ENCODE assay signal across 8 cellular contexts in genomic region chr19:37370880-37371661, GRCh38. TPM values are rescaled to one million over a fixed set of nuclear protein-coding genes. Genes with fewer than 3 reads are reported as not detected.
DNase-seq lines count a peak whose midpoint lies in the region; ATAC-seq and TF ChIP-seq lines count a peak whose summit lies in the region.

Gene ZNF527, plus strand, starts transcription at chr19:37371099. Its CDS starts 3,100 bp downstream, at chr19:37374199.

- peaks cover 0 to 27% (median 24%) of the 10 kb centered on the region in 6 donors for H3K36me3 ChIP-seq in spleen

- intact Hi-C loops in spleen (cut with DNase I; ENCODE audit: low total_unique reads): no loop called here

- H3K9me3 ChIP-seq in spleen: peaks cover 0 to 56% (median 40%) of the 10 kb centered on the region in 8 donors

- peak within 1 kb of the TSS; percentile 84 for H3K4me3 ChIP-seq in AG09309 (ENCODE audit: control insufficient read depth, low read depth, low read length)
- H3K4me3 ChIP-seq in spleen: peak within 1 kb of the TSS; percentile 40 to 85 (median 60)

- peaks cover 7 to 22% (median 17%) of the 10 kb centered on the region in 6 donors for H3K4me1 ChIP-seq in spleen

- TF ChIP-seq CTCF in AG09309 (IDR thresholded peaks at IDR 0.05; ENCODE audit: control insufficient read depth, insufficient read depth, low read depth, low read length, missing control alignments) (no peak), spleen (IDR thresholded peaks at IDR 0.05 in 8 of 11, conservative IDR thresholded peaks at IDR 0.05 in 3 of 11) (peak in 5 of 11 experiments; percentile 24 to 44 (median 31))

- H3K27me3 ChIP-seq in spleen (replicated peaks in 1 of 7): no peaks in the 10 kb centered on the region

- peak within 1 kb of the TSS; percentile 83 to 97 (median 91) for H3K27ac ChIP-seq in spleen

- peak; percentile 94 for ATAC-seq in HG03175 (IDR thresholded peaks at IDR 0.05; ENCODE audit: unreplicated experiment)

- in situ Hi-C loops in GM18951 (cut with MboI; ENCODE audit: low sequenced_read_pairs, unreplicated experiment): no loop called here

- DNase-seq in AG09309 (ENCODE audit: low read depth) (peak; percentile 81), NCI-H226 (peak; percentile 96), cerebellar cortex (ENCODE audit: low spot score) (peak; percentile 98), iris pigment epithelial cell (ENCODE audit: low read depth) (peak; percentile 99), spleen (peak; percentile 98)
- DNase-seq in activated CD4-positive, CD25-positive, alpha-beta regulatory T cell treated with anti-CD3 and anti-CD28 coated beads, Interleukin-2, amount 50 U/mL, for 16 hours (ENCODE audit: low read depth, low spot score): peak; percentile 96

- peak; percentile 88 for TF ChIP-seq POLR2A in GM18951 (IDR thresholded peaks at IDR 0.05; ENCODE audit: extremely low read depth, insufficient read depth, insufficient read length)
- peak in 1 of 3 donors; percentile 56 for TF ChIP-seq POLR2A in spleen (IDR thresholded peaks at IDR 0.05)

- WGBS in spleen, 5 donors: 1 to 17% (median 1%) methylated on average over 8 to 58 of the region's 58 CpGs

RNA-seq across cellular contexts. Expression of gene ZNF527, which starts in this region (rescaled TPM):
- total RNA-seq in spleen: 10 to 100 TPM in 2 of 7 donors, 1 to 10 TPM in 5; 5.6 to 14.9 (median 7.0) TPM
- 1 to 10 TPM; 2.4 to 4.0 (median 2.5) TPM for polyA plus RNA-seq in spleen

Comparison
In these comparisons a context has a peak if more than half of its experiments do, and no peak if none do; other contexts are left out.
1. Peak in every context shown above with its lines: DNase-seq, ATAC-seq, H3K4me3 ChIP-seq and H3K27ac ChIP-seq.